8 cellular contexts compared by ENCODE assay signal in genomic region chr1:28235746-28236655, GRCh38. TPM values are rescaled to one million over a fixed set of nuclear protein-coding genes. Genes with fewer than 3 reads are reported as not detected.
DNase-seq lines count a peak whose midpoint lies in the region; FAIRE-seq and TF ChIP-seq lines count a peak whose summit lies in the region.

Gene ATP5IF1 (plus strand): TSS chr1:28236124. CDS start chr1:28236184, 60 bp downstream.

- no peak within 1 kb of the TSS for H3K27ac Mint-ChIP-seq in neural crest cell (ENCODE audit: unreplicated experiment)

- H3K4me3 Mint-ChIP-seq in neural crest cell: no peak within 1 kb of the TSS

- no peaks in the 10 kb centered on the region for H3K27me3 ChIP-seq in MM.1S (replicated peaks; ENCODE audit: insufficient read depth, low read length)
- H3K27me3 ChIP-seq in stomach smooth muscle (ENCODE audit: control insufficient read depth in 1 of 2, insufficient read depth in 2 of 2, low read length in 2 of 2): no peaks in the 10 kb centered on the region

- FAIRE-seq in G401.6 (lab: Jason Lieb, UNC): peak; percentile 97

- TF ChIP-seq CTCF in MM.1S (IDR thresholded peaks at IDR 0.05; ENCODE audit: low read length) (no peak), fibroblast of villous mesenchyme (IDR thresholded peaks at IDR 0.05; ENCODE audit: insufficient read depth, low read depth, low read length) (no peak), neural crest cell (conservative IDR thresholded peaks at IDR 0.05) (no peak)

- H3K9me2 ChIP-seq in MM.1S (replicated peaks; ENCODE audit: insufficient read depth, low read length): no peaks in the 10 kb centered on the region

- H3K36me3 Mint-ChIP-seq in neural crest cell (ENCODE audit: low read depth): peaks cover 4% of the 10 kb centered on the region

- H4K20me1 ChIP-seq in MM.1S (ENCODE audit: insufficient read depth, low read length): no peaks in the 10 kb centered on the region

- H3K4me1 Mint-ChIP-seq in neural crest cell: peaks cover 16% of the 10 kb centered on the region

- no peaks in the 10 kb centered on the region for H3K27me3 Mint-ChIP-seq in neural crest cell (ENCODE audit: low read depth)

- H3F3A ChIP-seq in MM.1S (ENCODE audit: insufficient read depth, low read length): no peaks in the 10 kb centered on the region

- no peaks in the 10 kb centered on the region for H3K9me3 ChIP-seq in MM.1S (replicated peaks; ENCODE audit: insufficient read depth, low read length)
- H3K9me3 ChIP-seq in stomach smooth muscle (ENCODE audit: control insufficient read depth in 2 of 2, low read length in 2 of 2): no peaks in the 10 kb centered on the region

- peaks cover 46% of the 10 kb centered on the region for H3K79me2 ChIP-seq in MM.1S (ENCODE audit: low read length)

- H3K4me1 ChIP-seq in MM.1S (ENCODE audit: low read length) (peaks cover 14% of the 10 kb centered on the region), stomach smooth muscle (ENCODE audit: control insufficient read depth, insufficient read depth, low read length) (peaks cover 25% of the 10 kb centered on the region)

- H3K4me2 ChIP-seq in MM.1S (ENCODE audit: low read depth, low read length): peak within 1 kb of the TSS; percentile 96

- H3K36me3 ChIP-seq in MM.1S (replicated peaks; ENCODE audit: insufficient read depth, low read length) (no peaks in the 10 kb centered on the region), stomach smooth muscle (ENCODE audit: control insufficient read depth in 2 of 2, insufficient read depth in 2 of 2, low read length in 2 of 2) (peaks cover 4 to 6% of the 10 kb centered on the region in 2 donors)

- peak within 1 kb of the TSS; percentile 93 for H3K9ac ChIP-seq in MM.1S (ENCODE audit: low read length)
- H3K9ac ChIP-seq in stomach smooth muscle (ENCODE audit: low read length in 2 of 2): peak within 1 kb of the TSS; percentile 86 to 87

- peak within 1 kb of the TSS; percentile 56 for H3K27ac ChIP-seq in MM.1S (ENCODE audit: low read length)
- H3K27ac ChIP-seq in stomach smooth muscle (ENCODE audit: low read length): peak within 1 kb of the TSS; percentile 80

- H2AFZ ChIP-seq in MM.1S (ENCODE audit: low read length): peak within 1 kb of the TSS; percentile 99

- H3K9me3 Mint-ChIP-seq in neural crest cell: no peaks in the 10 kb centered on the region

- DNase-seq in HCEC 1CT (peak; percentile 99), MM.1S (peak; percentile 98), SHP77 treated with DMSO at 0.1 percent for 48 hours (lab: John Stamatoyannopoulos, UW) (peak; percentile 97), fibroblast of villous mesenchyme (ENCODE audit: low read depth) (peak; percentile 98), neural crest cell (ENCODE audit: low read depth, low spot score) (peak; percentile 88)
- DNase-seq in activated effector memory CD4-positive, alpha-beta T cell treated with anti-CD3 and anti-CD28 coated beads, Interleukin-2, amount 50 U/mL, for 16 hours: peak; percentile 98

- H3K4me3 ChIP-seq in MM.1S (ENCODE audit: low read length) (peak within 1 kb of the TSS; percentile 97), fibroblast of villous mesenchyme (ENCODE audit: low read depth, low read length) (peak within 1 kb of the TSS; percentile 86), stomach smooth muscle (ENCODE audit: low read length in 2 of 2) (peak within 1 kb of the TSS; percentile 87 to 99)

RNA-seq across cellular contexts. Expression of gene ATP5IF1, which starts in this region (rescaled TPM):
- 89.4 and 101 TPM in 2 replicates for total RNA-seq in fibroblast of villous mesenchyme
- 125 and 127 TPM in 2 replicates for total RNA-seq in neural crest cell

Comparison
In these comparisons a context has a peak if more than half of its experiments do, and no peak if none do; other contexts are left out.
1. Peak in every context shown above with its lines: DNase-seq, H3K4me3 ChIP-seq and H3K27ac ChIP-seq.